26 cellular contexts compared by ENCODE assay signal in genomic region chrX:17801431-17801830, GRCh38. TPM values are rescaled to one million over a fixed set of nuclear protein-coding genes. Genes with fewer than 3 reads are reported as not detected.
"Had no signal": no experiment of that assay in that cellular context is flagged by ENCODE, and none has a peak within 500 bp of the region (broad histone marks: within the 10 kb centered on the region; RNA-seq: fewer than 3 reads in every experiment).

No MANE protein-coding gene starts in this region.

- DNase-seq: colonic mucosa; cortex of kidney; dermis blood vessel endothelial cell; dorsolateral prefrontal cortex; effector CD4-positive, alpha-beta T cell; effector CD8-positive, alpha-beta T cell; effector memory CD4-positive, alpha-beta T cell; effector memory CD8-positive, alpha-beta T cell; endodermal cell; erythroblast; esophagus squamous epithelium; foreskin fibroblast; foreskin keratinocyte; foreskin melanocyte; gastrocnemius medialis; glutamatergic neuron; head of caudate nucleus; heart left ventricle; heart right ventricle had no signal

- H3K36me3 ChIP-seq: colonic mucosa, esophagus squamous epithelium, gastrocnemius medialis had no signal

- H3K9me3 ChIP-seq: colonic mucosa, esophagus muscularis mucosa, esophagus squamous epithelium, gastrocnemius medialis, gastroesophageal sphincter, heart left ventricle, heart right ventricle had no signal

- ATAC-seq: effector memory CD8-positive, alpha-beta T cell; esophagus mucosa; foreskin keratinocyte; gastrocnemius medialis; gastroesophageal sphincter; heart left ventricle; heart right ventricle had no signal

- H3K27ac Mint-ChIP-seq: dendritic cell treated with granulocyte-macrophage colony-stimulating factor and Interleukin-4, amounts not matched to agents 40 ng/mL and 50 ng/mL, for 4 days; endodermal cell had no signal

- H3K4me3 ChIP-seq: colonic mucosa, coronary artery, dorsolateral prefrontal cortex, esophagus muscularis mucosa, esophagus squamous epithelium, gastrocnemius medialis, gastroesophageal sphincter, heart left ventricle, heart right ventricle had no signal

- H3K9me3 Mint-ChIP-seq: dendritic cell treated with granulocyte-macrophage colony-stimulating factor and Interleukin-4, amounts not matched to agents 40 ng/mL and 50 ng/mL, for 4 days; effector memory CD8-positive, alpha-beta T cell had no signal

- H3K4me1 ChIP-seq: colonic mucosa, esophagus muscularis mucosa, esophagus squamous epithelium, foreskin keratinocyte, gastrocnemius medialis, gastroesophageal sphincter, heart left ventricle, heart right ventricle had no signal

- H3K27ac ChIP-seq: colonic mucosa, coronary artery, dorsolateral prefrontal cortex, epithelial cell of prostate, esophagus muscularis mucosa, esophagus squamous epithelium, foreskin keratinocyte, gastrocnemius medialis, gastroesophageal sphincter, heart left ventricle, heart right ventricle had no signal

- H3K4me3 Mint-ChIP-seq: dendritic cell treated with granulocyte-macrophage colony-stimulating factor and Interleukin-4, amounts not matched to agents 40 ng/mL and 50 ng/mL, for 4 days; effector memory CD8-positive, alpha-beta T cell; endodermal cell had no signal

- H3K27me3 ChIP-seq: colonic mucosa, esophagus muscularis mucosa, esophagus squamous epithelium, foreskin keratinocyte, gastrocnemius medialis, gastroesophageal sphincter had no signal

- H3K27me3 Mint-ChIP-seq: effector memory CD8-positive, alpha-beta T cell had no signal

RNA-seq across cellular contexts. Expression of gene RAI2, which starts 59.7 kb away (rescaled TPM):
- total RNA-seq: fibroblast of villous mesenchyme, foreskin keratinocyte had no signal
- polyA plus RNA-seq: foreskin keratinocyte had no signal
